14 cellular contexts compared by ENCODE assay signal in the genomic region with DNA sequence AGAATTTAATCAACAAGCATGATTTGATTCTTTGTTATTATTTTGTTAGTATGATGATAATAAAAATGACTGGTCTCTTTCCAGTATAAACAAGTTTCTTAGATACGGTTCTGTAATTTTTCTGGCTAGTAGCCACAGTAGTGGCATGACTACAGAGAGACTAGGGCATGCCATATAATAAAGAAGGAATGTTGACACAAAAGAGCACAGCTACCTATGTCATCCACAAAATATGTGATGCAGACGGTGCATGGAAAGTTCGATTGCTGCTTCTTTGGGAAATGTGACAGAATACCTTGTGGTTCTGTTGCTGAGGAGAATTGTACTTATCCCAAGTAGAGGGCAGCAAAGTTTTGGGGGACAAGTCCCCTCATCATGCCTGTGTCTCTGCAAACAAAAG. TPM values are rescaled to one million over a fixed set of nuclear protein-coding genes. Genes with fewer than 3 reads are reported as not detected.
DNase-seq lines count a peak whose midpoint lies in the region; ATAC-seq, FAIRE-seq and TF ChIP-seq lines count a peak whose summit lies in the region.
"Had no signal": no experiment of that assay in that cellular context is flagged by ENCODE, and none has a peak within 500 bp of the region (broad histone marks: within the 10 kb centered on the region; RNA-seq: fewer than 3 reads in every experiment).

No MANE protein-coding gene starts in this region.

- intact Hi-C loops in CD8-positive, alpha-beta T cell (cut with DNase I, micrococcal nuclease): no loop called here

- H3K27me3 ChIP-seq in ACC112 (ENCODE audit: insufficient read depth, low read length) (no peaks in the 10 kb centered on the region), bronchial epithelial cell (ENCODE audit: control insufficient read depth, insufficient read depth, low read length) (no peaks in the 10 kb centered on the region)
- H3K27me3 ChIP-seq in CD8-positive, alpha-beta T cell (ENCODE audit: insufficient read depth, low read length): no peaks in the 10 kb centered on the region

- H3K36me3 ChIP-seq in ACC112 (ENCODE audit: insufficient read depth, low read length): no peaks in the 10 kb centered on the region
- H3K36me3 ChIP-seq in bronchial epithelial cell (ENCODE audit: control insufficient read depth, insufficient read depth, low read length): no peaks in the 10 kb centered on the region
- H3K36me3 ChIP-seq in CD8-positive, alpha-beta T cell (ENCODE audit: insufficient read depth, low read length): no peaks in the 10 kb centered on the region

- H3K4me1 Mint-ChIP-seq in CD8-positive, alpha-beta T cell (ENCODE audit: low read depth): no peaks in the 10 kb centered on the region

- H3K4me3 ChIP-seq in ACC112 (ENCODE audit: low read depth, low read length): peak overlapping the region; percentile 35; the same call in 1 of the 2 replicates
- H3K4me3 ChIP-seq in bronchial epithelial cell (ENCODE audit: low read depth, low read length): no peak overlapping the region
- no peak overlapping the region for H3K4me3 ChIP-seq in CD8-positive, alpha-beta T cell (ENCODE audit: low read depth, low read length)

- DNase-seq in HTR-8/SVneo (ENCODE audit: insufficient read length, low spot score) (peak; percentile 2), bronchial epithelial cell (ENCODE audit: low read depth) (peak; percentile 97), kidney glomerular epithelial cell (lab: John Stamatoyannopoulos, UW) (peak; percentile 91), NCI-H524 (lab: John Stamatoyannopoulos, UW) (no peak)
- DNase-seq in CD8-positive, alpha-beta T cell: no peak
- DNase-seq: hypothalamus; MM.1S; NCI-H446 treated with DMSO at 0.1 percent for 48 hours; Right ventricle myocardium superior; stimulated activated CD4-positive, alpha-beta T cell treated with anti-CD3 and anti-CD28 coated beads, Interleukin-15, amount 100 ng/mL, for 24 hours had no signal

- H3K4me1 ChIP-seq in ACC112 (ENCODE audit: control insufficient read depth, insufficient read depth, low read length, unreplicated experiment): peaks cover 45% of the 10 kb centered on the region
- H3K4me1 ChIP-seq in CD8-positive, alpha-beta T cell (ENCODE audit: insufficient read depth, low read length): no peaks in the 10 kb centered on the region

- no peaks in the 10 kb centered on the region for H3K36me3 Mint-ChIP-seq in CD8-positive, alpha-beta T cell

- no peak for TF ChIP-seq CTCF in bronchial epithelial cell (IDR thresholded peaks at IDR 0.05; ENCODE audit: insufficient read depth, low read length, severe bottlenecking)
- no peak for TF ChIP-seq CTCF in CD8-positive, alpha-beta T cell (IDR thresholded peaks at IDR 0.05)

- H2AFZ ChIP-seq in ACC112 (ENCODE audit: low read length, unreplicated experiment): no peak overlapping the region

- no peak overlapping the region for H3K4me3 Mint-ChIP-seq in CD8-positive, alpha-beta T cell

- no peaks in the 10 kb centered on the region for H3K9me3 Mint-ChIP-seq in CD8-positive, alpha-beta T cell

- H3K27me3 Mint-ChIP-seq in CD8-positive, alpha-beta T cell (ENCODE audit: low read depth): peaks cover 2% of the 10 kb centered on the region

- POLR2A ChIA-PET in CD8-positive, alpha-beta T cell (lab: Charles Lee): no interaction called here

- CTCF ChIA-PET in CD8-positive, alpha-beta T cell (lab: Charles Lee): no interaction called here

- no peak for ATAC-seq in CD8-positive, alpha-beta T cell
- ATAC-seq in HG02973 (IDR thresholded peaks at IDR 0.05; ENCODE audit: unreplicated experiment) (no peak), HG02763 (IDR thresholded peaks at IDR 0.05; ENCODE audit: unreplicated experiment) (no peak)

- no peak for FAIRE-seq in HTR-8/SVneo (lab: Jason Lieb, UNC)
- FAIRE-seq in bronchial epithelial cell (lab: Jason Lieb, UNC): no peak
- FAIRE-seq: H54 had no signal

- H3K27ac ChIP-seq in ACC112 (ENCODE audit: low read depth, low read length): peak overlapping the region; percentile 62
- no peak overlapping the region for H3K27ac ChIP-seq in CD8-positive, alpha-beta T cell (ENCODE audit: low read depth, low read length)

- H3K27ac Mint-ChIP-seq in CD8-positive, alpha-beta T cell: no peak overlapping the region

- H3K9me3 ChIP-seq in CD8-positive, alpha-beta T cell (ENCODE audit: low read length): no peaks in the 10 kb centered on the region

- H3K79me2 ChIP-seq in ACC112 (ENCODE audit: control insufficient read depth, insufficient read depth, low read length, unreplicated experiment): no peaks in the 10 kb centered on the region

RNA-seq across cellular contexts. Expression of a gene that starts 26.1 kb away (rescaled TPM):
- total RNA-seq in bronchial epithelial cell: 1.3 and 1.8 TPM in 2 replicates
- 1 to 10 TPM in 1 of 2 experiments, under 1 TPM in 1; 0.90 to 2.1 TPM for total RNA-seq in CD8-positive, alpha-beta T cell

Comparison
In these comparisons a context has a peak if more than half of its experiments do, and no peak if none do; other contexts are left out.
1. DNase-seq: peak in HTR-8/SVneo (single experiment), bronchial epithelial cell (single experiment) and kidney glomerular epithelial cell (single experiment); none in CD8-positive, alpha-beta T cell (0 of 7) and NCI-H524 (0 of 2).